Comparison of ENCODE assay signal across 8 cellular contexts in genomic region chr9:130039504-130040147, GRCh38. TPM values are rescaled to one million over a fixed set of nuclear protein-coding genes. Genes with fewer than 3 reads are reported as not detected.
A peak's percentile ranks its signal among the peaks of the same experiment; 100 is the strongest.
DNase-seq lines count a peak whose midpoint lies in the region; ATAC-seq and TF ChIP-seq lines count a peak whose summit lies in the region.

No MANE protein-coding gene starts in this region.

- TF ChIP-seq EP300 in suprapubic skin (IDR thresholded peaks at IDR 0.05) = no peak

- H3K36me3 ChIP-seq in DOHH2 (ENCODE audit: control insufficient read depth, low read length) (peaks cover 35% of the 10 kb centered on the region), HCT116 (ENCODE audit: control insufficient read depth in 1 of 2, insufficient read depth in 2 of 2, low read length in 2 of 2) (no peaks in the 10 kb centered on the region), WERI-Rb-1 (no peaks in the 10 kb centered on the region), MG63 (no peaks in the 10 kb centered on the region), suprapubic skin (no peaks in the 10 kb centered on the region)

- no peak for ATAC-seq in HCT116
- peak; percentile 36 for ATAC-seq in memory B cell (ENCODE audit: low read depth)
- ATAC-seq in GM18502 (IDR thresholded peaks at IDR 0.05; ENCODE audit: poor library complexity, unreplicated experiment) = no peak

- TF ChIP-seq POLR2A in HCT116 (IDR thresholded peaks at IDR 0.05; ENCODE audit: borderline replicate concordance, extremely low read depth, insufficient read depth, insufficient read length) (no peak), suprapubic skin (IDR thresholded peaks at IDR 0.05) (no peak)

- TF ChIP-seq CTCF in DOHH2 (IDR thresholded peaks at IDR 0.05; ENCODE audit: low read depth, low read length, poor library complexity, severe bottlenecking) (no peak), HCT116 (IDR thresholded peaks at IDR 0.05 in 2 of 3, conservative IDR thresholded peaks at IDR 0.05 in 1 of 3; ENCODE audit: borderline replicate concordance in 1 of 3, insufficient read depth in 1 of 3, low read depth in 2 of 3, low read length in 2 of 3) (peak in 2 of 3 experiments; percentile 27 to 46; a peak in 3 of 6 replicates), WERI-Rb-1 (IDR thresholded peaks at IDR 0.05; ENCODE audit: low read depth, low read length) (peak; percentile 19; the same call in 1 of the 2 replicates), suprapubic skin (IDR thresholded peaks at IDR 0.05) (no peak)

- peaks cover 8% of the 10 kb centered on the region for H3K36me3 Mint-ChIP-seq in memory B cell

- peak overlapping the region; percentile 81 for H3K4me3 ChIP-seq in DOHH2 (ENCODE audit: low read length)
- no peak overlapping the region for H3K4me3 ChIP-seq in HCT116 (replicated peaks in 1 of 2; ENCODE audit: low read depth in 1 of 2, low read length in 2 of 2)
- H3K4me3 ChIP-seq in WERI-Rb-1 (ENCODE audit: low read depth, low read length) = no peak overlapping the region
- no peak overlapping the region for H3K4me3 ChIP-seq in MG63
- H3K4me3 ChIP-seq in suprapubic skin = no peak overlapping the region

- no peak overlapping the region for H2AFZ ChIP-seq in HCT116 (ENCODE audit: low read depth, low read length, poor library complexity, severe bottlenecking)

- H4K20me1 ChIP-seq in DOHH2 (ENCODE audit: control insufficient read depth, insufficient read depth, low read depth, low read length) = peaks cover 13% of the 10 kb centered on the region
- no peaks in the 10 kb centered on the region for H4K20me1 ChIP-seq in HCT116 (ENCODE audit: insufficient read depth)

- H3K79me2 ChIP-seq in DOHH2 (ENCODE audit: control insufficient read depth, low read length) (peaks cover 90% of the 10 kb centered on the region), HCT116 (ENCODE audit: insufficient read depth, low read length) (peaks cover 26% of the 10 kb centered on the region)

- no peaks in the 10 kb centered on the region for H3K9me2 ChIP-seq in DOHH2 (replicated peaks; ENCODE audit: control insufficient read depth, low read length)
- H3K9me2 ChIP-seq in HCT116 (ENCODE audit: insufficient read depth) = no peaks in the 10 kb centered on the region

- no peak for DNase-seq in HCT116 (ENCODE audit: low read depth, low spot score)
- peak; percentile 36 for DNase-seq in WERI-Rb-1
- DNase-seq in memory B cell (ENCODE audit: low spot score in 2 of 2) = peak in 1 of 2 donors; percentile 36
- DNase-seq in MG63 = no peak
- no peak for DNase-seq in NCI-H146 treated with DMSO at 0.1 percent for 48 hours (lab: John Stamatoyannopoulos, UW; ENCODE audit: unreplicated experiment)
- no peak for DNase-seq in suprapubic skin (ENCODE audit: low spot score in 2 of 2)

- BruUV-seq in HCT116 (replicated peaks; lab: Mats Ljungman, UMichigan) = no TSS peak

- H3K4me1 ChIP-seq in DOHH2 (ENCODE audit: control insufficient read depth, low read length) = peaks cover 69% of the 10 kb centered on the region
- H3K4me1 ChIP-seq in HCT116 (ENCODE audit: control insufficient read depth in 1 of 2, insufficient read depth in 2 of 2, low read length in 2 of 2) = peaks cover 0 to 24% of the 10 kb centered on the region in 2 experiments; a peak in 3 of 4 replicates
- H3K4me1 ChIP-seq in suprapubic skin = peaks cover 43% of the 10 kb centered on the region

- WGBS in suprapubic skin = 84% methylated on average over 6 of the region's 6 CpGs

- RAD21 ChIA-PET in HCT116 (lab: Charles Lee; ENCODE audit: low non-redundant PET in 1 of 2, low total read pairs in 2 of 2, uncharacterized antibody in 2 of 2, unreplicated experiment in 2 of 2) = no interaction called here

- CTCF ChIA-PET in HCT116 (lab: Charles Lee) = interaction anchor here (0.9 kb wide), 1 partner anchor 154 kb away, joined by 5 read pairs; no protein-coding TSS in a partner anchor

- H3K27ac ChIP-seq in DOHH2 (ENCODE audit: low read depth, low read length) (peak overlapping the region; percentile 96), HCT116 (ENCODE audit: low read depth, low read length) (no peak overlapping the region), WERI-Rb-1 (no peak overlapping the region), suprapubic skin (no peak overlapping the region)

- H3K4me2 ChIP-seq in DOHH2 (ENCODE audit: low read length) = peak overlapping the region; percentile 76
- no peak overlapping the region for H3K4me2 ChIP-seq in HCT116 (ENCODE audit: low read length)

- peak; percentile 43; the same call in 1 of the 2 replicates for TF ChIP-seq RAD21 in HCT116 (IDR thresholded peaks at IDR 0.05; ENCODE audit: low read depth)

- no peaks in the 10 kb centered on the region for H3K27me3 Mint-ChIP-seq in memory B cell

- H3K4me3 Mint-ChIP-seq in memory B cell = peak overlapping the region; percentile 92

- intact Hi-C loops in HCT116 (cut with micrococcal nuclease) = loop anchor here (2.0 kb wide), 1 partner anchor 155 kb away; no protein-coding TSS in a partner anchor

- peak overlapping the region; percentile 99 for H3K27ac Mint-ChIP-seq in memory B cell

- H3K27me3 ChIP-seq in DOHH2 (ENCODE audit: control insufficient read depth, low read length) = no peaks in the 10 kb centered on the region
- H3K27me3 ChIP-seq in HCT116 (ENCODE audit: insufficient read depth, low read length) = no peaks in the 10 kb centered on the region
- H3K27me3 ChIP-seq in WERI-Rb-1 (ENCODE audit: insufficient read depth, low read depth, severe bottlenecking) = no peaks in the 10 kb centered on the region
- H3K27me3 ChIP-seq in MG63 = no peaks in the 10 kb centered on the region; the same call in 1 of the 2 replicates
- H3K27me3 ChIP-seq in suprapubic skin = no peaks in the 10 kb centered on the region

- H3K4me1 Mint-ChIP-seq in memory B cell = peaks cover 40% of the 10 kb centered on the region

- H3K9ac ChIP-seq in HCT116 (ENCODE audit: low read length) = no peak overlapping the region

- H3K9me3 Mint-ChIP-seq in memory B cell = no peaks in the 10 kb centered on the region

- H3K9me3 ChIP-seq in DOHH2 (ENCODE audit: control insufficient read depth, insufficient read depth, low read length) (no peaks in the 10 kb centered on the region), HCT116 (ENCODE audit: control insufficient read depth in 1 of 2, insufficient read depth in 1 of 2, low read depth in 1 of 2, low read length in 2 of 2) (no peaks in the 10 kb centered on the region), WERI-Rb-1 (ENCODE audit: severe bottlenecking) (no peaks in the 10 kb centered on the region), MG63 (no peaks in the 10 kb centered on the region), suprapubic skin (no peaks in the 10 kb centered on the region)

- peaks cover 41% of the 10 kb centered on the region for H3F3A ChIP-seq in DOHH2 (ENCODE audit: control insufficient read depth, insufficient read depth)

- POLR2A ChIA-PET in HCT116 (lab: Charles Lee) = no interaction called here

TF ChIP-seq in HCT116, 20 proteins besides CTCF, POLR2A, EP300 and RAD21:
- TF ChIP-seq YY1 (IDR thresholded peaks at IDR 0.05; ENCODE audit: extremely low read depth, insufficient replicate concordance, low read depth, low read length) (no peak), EGR1 (IDR thresholded peaks at IDR 0.05; ENCODE audit: low read depth) (no peak), EZH2phosphoT487 (IDR thresholded peaks at IDR 0.05; ENCODE audit: borderline replicate concordance) (no peak), POLR2AphosphoS5 (IDR thresholded peaks at IDR 0.05; ENCODE audit: low read depth, low read length) (no peak), EZH2 (IDR thresholded peaks at IDR 0.05) (no peak), JUND (IDR thresholded peaks at IDR 0.05) (no peak)

RNA-seq across cellular contexts. Expression of gene FNBP1, which starts 3.4 kb away (rescaled TPM):
- total RNA-seq in HCT116 (2021; ENCODE audit: unreplicated experiment) (25.0 TPM), suprapubic skin (10 to 100 TPM; 23.7 to 50.5 (median 43.3) TPM)
- polyA plus RNA-seq in HCT116 (2012) = 14.6 and 15.6 TPM in 2 replicates
- total RNA-seq in MG63 (2014; rRNA removed; shearing (Covaris generic); ENCODE audit: low replicate concordance) = 18.9 and 28.1 TPM in 2 replicates

RNA-seq across cellular contexts. Expression of gene GPR107, which starts 14.1 kb away (rescaled TPM):
- total RNA-seq in HCT116 (2021; ENCODE audit: unreplicated experiment) (32.5 TPM), suprapubic skin (10 to 100 TPM; 24.6 to 41.8 (median 34.1) TPM)
- polyA plus RNA-seq in HCT116 (2012) = 20.8 and 21.4 TPM in 2 replicates
- total RNA-seq in MG63 (2014; rRNA removed; shearing (Covaris generic); ENCODE audit: low replicate concordance) = 10.9 and 11.8 TPM in 2 replicates

Comparison
In these comparisons a context has a peak if more than half of its experiments do, and no peak if none do; other contexts are left out.
1. CTCF ChIP-seq: peak in HCT116 (2 of 3) and WERI-Rb-1 (single experiment); none in DOHH2 (single experiment) and suprapubic skin (0 of 2).